In the genomic region with DNA sequence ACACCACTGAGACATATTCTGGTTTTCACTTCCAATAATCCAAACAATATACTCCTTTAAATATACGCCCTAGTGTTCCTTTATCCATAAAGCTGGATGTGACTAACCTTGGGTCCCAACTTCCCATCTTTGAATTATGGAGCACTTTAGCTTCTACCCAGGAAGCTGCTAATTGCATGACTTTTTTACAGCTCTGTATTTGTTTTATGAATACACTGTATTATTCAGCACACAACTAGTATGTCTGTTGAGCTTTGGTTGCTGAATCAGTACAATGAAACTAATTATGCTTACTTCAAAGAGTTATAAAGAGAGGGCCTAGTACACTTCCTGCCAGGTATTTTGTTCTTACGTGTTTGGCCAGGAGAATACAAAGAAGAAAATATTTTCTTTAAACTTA, we compare ENCODE assay signal across 14 cellular contexts.
DNase-seq lines count a peak whose midpoint lies in the region; ATAC-seq, FAIRE-seq and TF ChIP-seq lines count a peak whose summit lies in the region.
"Had no signal": no experiment of that assay in that cellular context is flagged by ENCODE, and none has a peak within 500 bp of the region (broad histone marks: within the 10 kb centered on the region; RNA-seq: fewer than 3 reads in every experiment).

No MANE protein-coding gene starts in this region.

- H3K27me3 ChIP-seq in suprapubic skin (no peaks in the 10 kb centered on the region), esophagus muscularis mucosa (no peaks in the 10 kb centered on the region), vagina (no peaks in the 10 kb centered on the region)
- H3K27me3 ChIP-seq: MG63 had no signal

- no peak for TF ChIP-seq POLR2A in suprapubic skin (IDR thresholded peaks at IDR 0.05)
- no peak for TF ChIP-seq POLR2A in esophagus muscularis mucosa (IDR thresholded peaks at IDR 0.05; ENCODE audit: low read depth)
- no peak for TF ChIP-seq POLR2A in vagina (IDR thresholded peaks at IDR 0.05)

- no peak for DNase-seq in activated naive CD4-positive, alpha-beta T cell treated with anti-CD3 and anti-CD28 coated beads for 36 hours
- no peak for DNase-seq in activated naive CD4-positive, alpha-beta T cell treated with anti-CD3 and anti-CD28 coated beads, Interleukin-2, amount 50 U/mL, for 16 hours
- DNase-seq in T-helper 17 cell, result no peak
- no peak for DNase-seq in suprapubic skin (ENCODE audit: low spot score in 2 of 2)
- DNase-seq in esophagus muscularis mucosa (ENCODE audit: extremely low spot score), result no peak
- no peak for DNase-seq in vagina (ENCODE audit: extremely low spot score in 2 of 2)
- no peak for DNase-seq in NCI-H345 (lab: John Stamatoyannopoulos, UW)
- DNase-seq: naive thymus-derived CD4-positive, alpha-beta T cell; NK-92 treated with Interleukin-12 subunit alpha and Interleukin-12 subunit beta, amount 100 ng/mL, for 24 hours; stimulated activated CD4-positive, alpha-beta T cell treated with anti-CD3 and anti-CD28 coated beads, Interleukin-4, amount 100 ng/mL, for 1 hour had no signal

- peak overlapping the region; percentile 41 for H3K27ac ChIP-seq in suprapubic skin
- H3K27ac ChIP-seq in esophagus muscularis mucosa (replicated peaks in 1 of 4), result peak overlapping the region in 2 of 4 donors; percentile 16 to 53
- H3K27ac ChIP-seq in vagina, result no peak overlapping the region

- peak overlapping the region; percentile 5 for H3K27ac Mint-ChIP-seq in activated naive CD4-positive, alpha-beta T cell treated with anti-CD3 and anti-CD28 coated beads for 36 hours
- peak overlapping the region; percentile 22 for H3K27ac Mint-ChIP-seq in T-helper 17 cell

- no peak for TF ChIP-seq EP300 in suprapubic skin (IDR thresholded peaks at IDR 0.05)
- TF ChIP-seq EP300 in esophagus muscularis mucosa (IDR thresholded peaks at IDR 0.05), result no peak

- H3K9me3 ChIP-seq in T-helper 17 cell (ENCODE audit: control insufficient read depth, low read length, poor library complexity, severe bottlenecking) (no peaks in the 10 kb centered on the region), suprapubic skin (no peaks in the 10 kb centered on the region), esophagus muscularis mucosa (no peaks in the 10 kb centered on the region), vagina (no peaks in the 10 kb centered on the region)
- H3K9me3 ChIP-seq: MG63, thoracic aorta had no signal

- H3K27me3 Mint-ChIP-seq in activated naive CD4-positive, alpha-beta T cell treated with anti-CD3 and anti-CD28 coated beads for 36 hours (ENCODE audit: low read depth), result no peaks in the 10 kb centered on the region
- H3K27me3 Mint-ChIP-seq in T-helper 17 cell, result no peaks in the 10 kb centered on the region
- H3K27me3 Mint-ChIP-seq: naive thymus-derived CD4-positive, alpha-beta T cell had no signal

- no peaks in the 10 kb centered on the region for H3K36me3 ChIP-seq in suprapubic skin
- H3K36me3 ChIP-seq in esophagus muscularis mucosa, result no peaks in the 10 kb centered on the region
- H3K36me3 ChIP-seq in vagina, result no peaks in the 10 kb centered on the region
- H3K36me3 ChIP-seq: MG63, thoracic aorta had no signal

- peaks cover 11% of the 10 kb centered on the region for H3K4me1 Mint-ChIP-seq in activated naive CD4-positive, alpha-beta T cell treated with anti-CD3 and anti-CD28 coated beads for 36 hours (ENCODE audit: low read depth)
- H3K4me1 Mint-ChIP-seq in T-helper 17 cell, result peaks cover 9% of the 10 kb centered on the region

- peak; percentile 27 for ATAC-seq in T-helper 17 cell

- H3K4me3 Mint-ChIP-seq in activated naive CD4-positive, alpha-beta T cell treated with anti-CD3 and anti-CD28 coated beads for 36 hours, result no peak overlapping the region
- H3K4me3 Mint-ChIP-seq in T-helper 17 cell, result no peak overlapping the region
- H3K4me3 Mint-ChIP-seq: naive thymus-derived CD4-positive, alpha-beta T cell had no signal

- H3K4me1 ChIP-seq in suprapubic skin, result peaks cover 7% of the 10 kb centered on the region
- peaks cover 0 to 6% (median 0%) of the 10 kb centered on the region in 4 donors for H3K4me1 ChIP-seq in esophagus muscularis mucosa
- H3K4me1 ChIP-seq in vagina, result no peaks in the 10 kb centered on the region

- peak; percentile 93 for FAIRE-seq in islet of Langerhans (lab: Jason Lieb, UNC)

- TF ChIP-seq CTCF in suprapubic skin (IDR thresholded peaks at IDR 0.05) (no peak), esophagus muscularis mucosa (IDR thresholded peaks at IDR 0.05) (no peak), vagina (IDR thresholded peaks at IDR 0.05) (no peak)

- 84% methylated on average over 2 of the region's 2 CpGs for WGBS in suprapubic skin
- WGBS in esophagus muscularis mucosa, result 86% methylated on average over 2 of the region's 2 CpGs

- H3K4me3 ChIP-seq in suprapubic skin (no peak overlapping the region), esophagus muscularis mucosa (no peak overlapping the region), vagina (no peak overlapping the region)
- H3K4me3 ChIP-seq: coronary artery, MG63, thoracic aorta had no signal

- peaks cover 6% of the 10 kb centered on the region for H3K36me3 Mint-ChIP-seq in activated naive CD4-positive, alpha-beta T cell treated with anti-CD3 and anti-CD28 coated beads for 36 hours (ENCODE audit: low read depth)
- peaks cover 2% of the 10 kb centered on the region for H3K36me3 Mint-ChIP-seq in T-helper 17 cell (ENCODE audit: low read depth)

- peaks cover 15% of the 10 kb centered on the region for H3K9me3 Mint-ChIP-seq in activated naive CD4-positive, alpha-beta T cell treated with anti-CD3 and anti-CD28 coated beads for 36 hours

- intact Hi-C loops in activated naive CD4-positive, alpha-beta T cell treated with anti-CD3 and anti-CD28 coated beads for 36 hours (cut with micrococcal nuclease), result no loop called here
- intact Hi-C loops in esophagus muscularis mucosa (cut with DNase I) (no loop called here), vagina (cut with DNase I) (no loop called here)

- CTCF ChIA-PET in activated naive CD4-positive, alpha-beta T cell treated with anti-CD3 and anti-CD28 coated beads for 36 hours (lab: Charles Lee), result interaction anchor here (0.5 to 1.1 kb wide), 2 partner anchors 112 to 881 kb away, joined by 3 read pairs; no protein-coding TSS in a partner anchor
